Comparison of ENCODE assay signal across 16 cellular contexts in genomic region chr14:38837333-38838048, GRCh38.
A peak's percentile ranks its signal among the peaks of the same experiment; 100 is the strongest.
DNase-seq lines count a peak whose midpoint lies in the region; ATAC-seq and TF ChIP-seq lines count a peak whose summit lies in the region.
"Had no signal": no experiment of that assay in that cellular context is flagged by ENCODE, and none has a peak within 500 bp of the region (broad histone marks: within the 10 kb centered on the region; RNA-seq: fewer than 3 reads in every experiment).

No MANE protein-coding gene starts in this region.

- H3K9me2 ChIP-seq in HCT116 (ENCODE audit: insufficient read depth) (no peaks in the 10 kb centered on the region), Karpas-422 (replicated peaks; ENCODE audit: insufficient read depth, low read length) (no peaks in the 10 kb centered on the region)

- H3K27ac ChIP-seq in HCT116 (ENCODE audit: low read depth, low read length) (no peak overlapping the region), dorsolateral prefrontal cortex (no peak overlapping the region), Karpas-422 (ENCODE audit: low read length) (no peak overlapping the region)
- H3K27ac ChIP-seq: BLaER1, SJCRH30 had no signal

- BruUV-seq in HCT116 (replicated peaks; lab: Mats Ljungman, UMichigan), result no TSS peak

- H3K27me3 ChIP-seq in HCT116 (ENCODE audit: insufficient read depth, low read length), result no peaks in the 10 kb centered on the region
- H3K27me3 ChIP-seq in dorsolateral prefrontal cortex, result peaks cover 0 to 4% (median 0%) of the 10 kb centered on the region in 45 donors
- no peaks in the 10 kb centered on the region for H3K27me3 ChIP-seq in Karpas-422 (ENCODE audit: low read length)
- H3K27me3 ChIP-seq: BLaER1, SJCRH30 had no signal

- H3K4me3 Mint-ChIP-seq in glutamatergic neuron (ENCODE audit: unreplicated experiment), result no peak overlapping the region

- H3K4me3 ChIP-seq in HCT116 (replicated peaks in 1 of 2; ENCODE audit: low read depth in 1 of 2, low read length in 2 of 2) (no peak overlapping the region), dorsolateral prefrontal cortex (no peak overlapping the region), Karpas-422 (ENCODE audit: low read length) (no peak overlapping the region)
- H3K4me3 ChIP-seq: BLaER1, SJCRH30 had no signal

- POLR2A ChIA-PET in HCT116 (lab: Charles Lee), result no interaction called here

- peaks cover 3% of the 10 kb centered on the region for H3K36me3 Mint-ChIP-seq in glutamatergic neuron (ENCODE audit: unreplicated experiment)

- H3K36me3 ChIP-seq in HCT116 (ENCODE audit: control insufficient read depth in 1 of 2, insufficient read depth in 2 of 2, low read length in 2 of 2), result no peaks in the 10 kb centered on the region
- no peaks in the 10 kb centered on the region for H3K36me3 ChIP-seq in Karpas-422 (ENCODE audit: insufficient read depth, low read length)
- H3K36me3 ChIP-seq: BLaER1, SJCRH30 had no signal

- H3K4me1 Mint-ChIP-seq in glutamatergic neuron (ENCODE audit: low read depth, unreplicated experiment), result peaks cover 8% of the 10 kb centered on the region

- intact Hi-C loops in HCT116 (cut with micrococcal nuclease), result no loop called here
- intact Hi-C loops in posterior vena cava (cut with DNase I), result no loop called here
- intact Hi-C loops in dorsolateral prefrontal cortex (cut with DNase I), result no loop called here

- H3K4me1 ChIP-seq in HCT116 (ENCODE audit: control insufficient read depth in 1 of 2, insufficient read depth in 2 of 2, low read length in 2 of 2) (no peaks in the 10 kb centered on the region), Karpas-422 (ENCODE audit: low read length) (no peaks in the 10 kb centered on the region)
- H3K4me1 ChIP-seq: BLaER1 had no signal

- peaks cover 5% of the 10 kb centered on the region for H3K27me3 Mint-ChIP-seq in glutamatergic neuron (ENCODE audit: unreplicated experiment)

- RAD21 ChIA-PET in HCT116 (lab: Charles Lee; ENCODE audit: low non-redundant PET in 1 of 2, low total read pairs in 2 of 2, uncharacterized antibody in 2 of 2, unreplicated experiment in 2 of 2), result no interaction called here

- H3K79me2 ChIP-seq in HCT116 (ENCODE audit: insufficient read depth, low read length) (no peaks in the 10 kb centered on the region), Karpas-422 (ENCODE audit: low read length) (no peaks in the 10 kb centered on the region)

- TF ChIP-seq RAD21 in HCT116 (IDR thresholded peaks at IDR 0.05; ENCODE audit: low read depth), result no peak

- DNase-seq in Caki2 (ENCODE audit: low read depth), result peak; percentile 27
- no peak for DNase-seq in HCT116 (ENCODE audit: low read depth, low spot score)
- DNase-seq in glutamatergic neuron, result peak; percentile 19
- peak; percentile 76 for DNase-seq in posterior vena cava (ENCODE audit: low spot score)
- DNase-seq in dorsolateral prefrontal cortex, result no peak
- DNase-seq in NOMO-1 (lab: John Stamatoyannopoulos, UW; ENCODE audit: unreplicated experiment in 2 of 2), result no peak
- no peak for DNase-seq in Karpas-422
- DNase-seq: DMS 273 treated with DMSO at 0.1 percent for 48 hours, GOT3, MM.1S, NCI-H1105 treated with DMSO at 0.1 percent for 48 hours, NCI-H187 treated with DMSO at 0.1 percent for 48 hours, NCI-H2171, NCI-H82, SJCRH30 had no signal

- CTCF ChIA-PET in HCT116 (lab: Charles Lee), result no interaction called here

- H3K4me2 ChIP-seq in HCT116 (ENCODE audit: low read length), result no peak overlapping the region
- H3K4me2 ChIP-seq in Karpas-422 (ENCODE audit: low read depth, low read length, poor library complexity, severe bottlenecking), result no peak overlapping the region
- H3K4me2 ChIP-seq: BLaER1 had no signal

- H2AFZ ChIP-seq in HCT116 (ENCODE audit: low read depth, low read length, poor library complexity, severe bottlenecking), result no peak overlapping the region
- H2AFZ ChIP-seq in Karpas-422 (ENCODE audit: low read length), result no peak overlapping the region

- no peak overlapping the region for H3K9ac ChIP-seq in HCT116 (ENCODE audit: low read length)
- H3K9ac ChIP-seq in Karpas-422 (ENCODE audit: low read length), result no peak overlapping the region
- H3K9ac ChIP-seq: BLaER1 had no signal

- in situ Hi-C loops in Caki2 (cut with HindIII; ENCODE audit: low pct_unique_long_range_greater_than_20kb, low sequenced_read_pairs), result no loop called here

- no peak overlapping the region for H3K27ac Mint-ChIP-seq in glutamatergic neuron (ENCODE audit: unreplicated experiment)

- H3K9me3 ChIP-seq in HCT116 (ENCODE audit: control insufficient read depth in 1 of 2, insufficient read depth in 1 of 2, low read depth in 1 of 2, low read length in 2 of 2) (no peaks in the 10 kb centered on the region), Karpas-422 (ENCODE audit: low read length) (no peaks in the 10 kb centered on the region)
- H3K9me3 ChIP-seq: BLaER1, SJCRH30 had no signal

- TF ChIP-seq CTCF in HCT116 (IDR thresholded peaks at IDR 0.05 in 2 of 3, conservative IDR thresholded peaks at IDR 0.05 in 1 of 3; ENCODE audit: borderline replicate concordance in 1 of 3, insufficient read depth in 1 of 3, low read depth in 2 of 3, low read length in 2 of 3) (no peak), glutamatergic neuron (IDR thresholded peaks at IDR 0.05; ENCODE audit: partially characterized antibody, unreplicated experiment) (no peak), dorsolateral prefrontal cortex (IDR thresholded peaks at IDR 0.05 in 54 of 56, conservative IDR thresholded peaks at IDR 0.05 in 2 of 56; ENCODE audit: low read depth in 1 of 56, partially characterized antibody in 56 of 56) (no peak)

- 0 out of 2 replicates have a peak, but pooled peaks have one; percentile 20 for ATAC-seq in HCT116

- peaks cover 6% of the 10 kb centered on the region for H3K9me3 Mint-ChIP-seq in glutamatergic neuron (ENCODE audit: unreplicated experiment)

- TF ChIP-seq POLR2A in HCT116 (IDR thresholded peaks at IDR 0.05; ENCODE audit: borderline replicate concordance, extremely low read depth, insufficient read depth, insufficient read length), result no peak

- H4K20me1 ChIP-seq in HCT116 (ENCODE audit: insufficient read depth) (no peaks in the 10 kb centered on the region), Karpas-422 (ENCODE audit: insufficient read depth, low read depth, low read length) (no peaks in the 10 kb centered on the region)
- H4K20me1 ChIP-seq: BLaER1 had no signal

TF ChIP-seq in HCT116, 20 proteins besides CTCF, POLR2A, EP300 and RAD21:
- TF ChIP-seq ATF3 (IDR thresholded peaks at IDR 0.05) (no peak), ZBTB33 (IDR thresholded peaks at IDR 0.05; ENCODE audit: extremely low read depth, insufficient replicate concordance, low read length) (no peak)

Comparison
In these comparisons a context has a peak if more than half of its experiments do, and no peak if none do; other contexts are left out.
1. DNase-seq: peak in Caki2 (single experiment), glutamatergic neuron (single experiment) and posterior vena cava (single experiment); none in HCT116 (single experiment), dorsolateral prefrontal cortex (0 of 10), NOMO-1 (0 of 2) and Karpas-422 (single experiment).